1 cellular context compared by ENCODE assay signal in genomic region chr16:32281910-32282309, GRCh38.
TF ChIP-seq lines count a peak whose summit lies in the region.
"Not testable (repeated sequence)": the region's sequence is repeated elsewhere in the genome, so short reads cannot be mapped to it uniquely, and the experiment has no call there.

No MANE protein-coding gene starts in this region.

TF ChIP-seq in K562, 482 proteins besides CTCF, POLR2A, EP300 and RAD21:
- not testable (repeated sequence) for TF ChIP-seq CEBPG (CRISPR knock-in tag; IDR thresholded peaks at IDR 0.05); ATF3 (CRISPR knock-in tag; conservative IDR thresholded peaks at IDR 0.05)
- peak in 1 of 2 experiments; percentile 37; a peak in 1 of 4 replicates for TF ChIP-seq CEBPG (tag; conservative IDR thresholded peaks at IDR 0.05 in 1 of 2, IDR thresholded peaks at IDR 0.05 in 1 of 2)
- peak; percentile 54 for TF ChIP-seq CEBPB (tag; IDR thresholded peaks at IDR 0.05)
- peak; percentile 95 to 99 for TF ChIP-seq TRIM24 (IDR thresholded peaks at IDR 0.05)
- TF ChIP-seq ZNF24 (IDR thresholded peaks at IDR 0.05), result peak; percentile 56; the same call in 1 of the 2 replicates
- peak; percentile 51; the same call in 1 of the 2 replicates for TF ChIP-seq ATF3 (IDR thresholded peaks at IDR 0.05)
